ENCODE assay signal across 8 cellular contexts in genomic region chr1:2300004-2300771, GRCh38.
DNase-seq lines count a peak whose midpoint lies in the region; ATAC-seq and TF ChIP-seq lines count a peak whose summit lies in the region.

No MANE protein-coding gene starts in this region.

- no peaks in the 10 kb centered on the region for H3K27me3 ChIP-seq in tibial nerve

- WGBS in tibial nerve, 2 donors: 57 to 62% methylated on average over 18 to 27 of the region's 32 CpGs

- peaks cover 3 to 87% (median 47%) of the 10 kb centered on the region in 4 donors for H3K4me1 ChIP-seq in tibial nerve

- peak overlapping the region; percentile 90 to 95 for H3K27ac Mint-ChIP-seq in T-cell
- peak overlapping the region; percentile 7 for H3K27ac Mint-ChIP-seq in osteocyte (ENCODE audit: unreplicated experiment)

- no peak for TF ChIP-seq POLR2A in tibial nerve (IDR thresholded peaks at IDR 0.05)

- H3K9me3 Mint-ChIP-seq in T-cell (no peaks in the 10 kb centered on the region), osteocyte (ENCODE audit: unreplicated experiment) (no peaks in the 10 kb centered on the region)

- peak; percentile 41 to 89 (median 80) for DNase-seq in T-cell
- no peak for DNase-seq in osteocyte (ENCODE audit: extremely low spot score, unreplicated experiment)
- no peak for DNase-seq in tibial nerve (ENCODE audit: low spot score in 2 of 2)
- no peak for DNase-seq in DMS53 (lab: John Stamatoyannopoulos, UW)
- no peak for DNase-seq in NCI-H748 treated with DMSO at 0.1 percent for 48 hours (lab: John Stamatoyannopoulos, UW)

- H3K27me3 Mint-ChIP-seq in T-cell (no peaks in the 10 kb centered on the region), osteocyte (ENCODE audit: unreplicated experiment) (no peaks in the 10 kb centered on the region)

- H3K4me3 Mint-ChIP-seq in T-cell (peak overlapping the region; percentile 73 to 81 (median 80)), osteocyte (ENCODE audit: unreplicated experiment) (no peak overlapping the region)

- H3K36me3 Mint-ChIP-seq in T-cell (peaks cover 21% of the 10 kb centered on the region), osteocyte (ENCODE audit: unreplicated experiment) (peaks cover 4% of the 10 kb centered on the region)

- ATAC-seq in GM18508 (IDR thresholded peaks at IDR 0.05; ENCODE audit: insufficient read depth, unreplicated experiment): peak; percentile 52
- ATAC-seq in HG02840 (IDR thresholded peaks at IDR 0.05; ENCODE audit: low FRiP score, unreplicated experiment): peak; percentile 62
- ATAC-seq in T-cell (replicated peaks in 1 of 4): peak; percentile 62 to 77 (median 76)

- peak overlapping the region; percentile 2 to 35 (median 17) for H3K4me3 ChIP-seq in tibial nerve

- POLR2A ChIA-PET in T-cell (lab: Charles Lee): interaction anchor here (0.7 to 2.7 kb wide), 5 partner anchors 44 to 73 kb away, joined by 3 to 25 read pairs (median 7); no protein-coding TSS in a partner anchor

- H3K36me3 ChIP-seq in tibial nerve: peaks cover 0 to 27% (median 7%) of the 10 kb centered on the region in 3 donors

- CTCF ChIA-PET in T-cell (lab: Charles Lee): interaction anchor here in 1 of 2 donors (1.2 to 2.6 kb wide), 3 partner anchors 15 to 66 kb away, joined by 5 to 9 read pairs (median 6); no protein-coding TSS in a partner anchor

- H3K27ac ChIP-seq in angular gyrus (ENCODE audit: low read depth, low read length) (peak overlapping the region; percentile 37), tibial nerve (peak overlapping the region in 3 of 4 donors; percentile 73 to 84 (median 79))

- no peak for TF ChIP-seq CTCF in osteocyte (IDR thresholded peaks at IDR 0.05)
- no peak for TF ChIP-seq CTCF in tibial nerve (IDR thresholded peaks at IDR 0.05)

- TF ChIP-seq EP300 in tibial nerve (IDR thresholded peaks at IDR 0.05): no peak

- peaks cover 57 to 77% (median 69%) of the 10 kb centered on the region in 3 donors for H3K4me1 Mint-ChIP-seq in T-cell
- H3K4me1 Mint-ChIP-seq in osteocyte (ENCODE audit: unreplicated experiment): peaks cover 33% of the 10 kb centered on the region

- H3K9me3 ChIP-seq in tibial nerve: no peaks in the 10 kb centered on the region

Comparison
In these comparisons a context has a peak if more than half of its experiments do, and no peak if none do; other contexts are left out.
1. DNase-seq: peak in T-cell (34 of 34); none in osteocyte (single experiment), tibial nerve (0 of 2), DMS53 (single experiment) and NCI-H748 treated with DMSO at 0.1 percent for 48 hours (single experiment).
2. Peak in every context shown above with its lines, with median percentiles within 50 percentile points of each other: ATAC-seq.